Comparison of ENCODE assay signal across 19 cellular contexts in genomic region chr22:50576806-50577696, GRCh38. TPM values are rescaled to one million over a fixed set of nuclear protein-coding genes. Genes with fewer than 3 reads are reported as not detected.
DNase-seq lines count a peak whose midpoint lies in the region; ATAC-seq, FAIRE-seq and TF ChIP-seq lines count a peak whose summit lies in the region.
"Had no signal": no experiment of that assay in that cellular context is flagged by ENCODE, and none has a peak within 500 bp of the region (broad histone marks: within the 10 kb centered on the region; RNA-seq: fewer than 3 reads in every experiment).

No MANE protein-coding gene starts in this region.

- H3K4me1 ChIP-seq in K562 (replicated peaks in 1 of 2; ENCODE audit: control insufficient read depth in 2 of 2, insufficient read depth in 2 of 2, low read length in 2 of 2): peaks cover 4 to 19% of the 10 kb centered on the region in 2 experiments; a peak in 3 of 5 replicates
- H3K4me1 ChIP-seq in psoas muscle: peaks cover 30% of the 10 kb centered on the region
- peaks cover 0 to 26% (median 3%) of the 10 kb centered on the region in 4 donors for H3K4me1 ChIP-seq in Peyer's patch
- H3K4me1 ChIP-seq: neural progenitor cell had no signal

- TF ChIP-seq POLR2A in K562 (conservative IDR thresholded peaks at IDR 0.05) (no peak), Peyer's patch (IDR thresholded peaks at IDR 0.05) (no peak)

- WGBS in K562 (ENCODE audit: insufficient coverage, low coverage, missing lambda C conversion rate): 65% methylated on average over 10 of the region's 18 CpGs
- 59 to 72% (median 66%) methylated on average over 18 of the region's 18 CpGs for WGBS in psoas muscle, 3 donors

- H3K36me3 ChIP-seq in K562 (ENCODE audit: control insufficient read depth, insufficient read depth, low read length): no peaks in the 10 kb centered on the region; the same call in 2 of the 3 replicates
- H3K36me3 ChIP-seq in psoas muscle (ENCODE audit: insufficient read depth in 1 of 2, low read depth in 1 of 2): peaks cover 0 to 59% of the 10 kb centered on the region in 2 donors
- peaks cover 0 to 6% (median 0%) of the 10 kb centered on the region in 3 donors for H3K36me3 ChIP-seq in Peyer's patch
- H3K36me3 ChIP-seq: neural progenitor cell had no signal

- no peak for TF ChIP-seq RAD21 in K562 (CRISPR knock-in tag; conservative IDR thresholded peaks at IDR 0.05 in 1 of 2, IDR thresholded peaks at IDR 0.05 in 1 of 2)

- H3K27ac ChIP-seq in K562 (ENCODE audit: extremely low read depth, low read depth, low read length) (no peak overlapping the region), psoas muscle (peak overlapping the region; percentile 89), Peyer's patch (no peak overlapping the region)
- H3K27ac ChIP-seq: neural progenitor cell had no signal

- DNase-seq in T-helper 1 cell: no peak
- DNase-seq in HT1080 (ENCODE audit: low read depth): peak; percentile 41
- DNase-seq in K562 (ENCODE audit: extremely low read depth in 1 of 4, low spot score in 3 of 4): no peak
- DNase-seq in psoas muscle: no peak
- DNase-seq in middle frontal gyrus (ENCODE audit: extremely low spot score, low spot score): no peak
- DNase-seq in NOMO-1 (lab: John Stamatoyannopoulos, UW; ENCODE audit: unreplicated experiment in 2 of 2): no peak
- DNase-seq in Peyer's patch: no peak
- DNase-seq: activated CD8-positive, alpha-beta memory T cell treated with anti-CD3 and anti-CD28 coated beads for 24 hours; amniotic stem cell; effector memory CD8-positive, alpha-beta T cell; hippocampal formation had no signal

- no peak overlapping the region for H3K4me3 Mint-ChIP-seq in T-helper 1 cell treated with Interleukin-12 subunit alpha and Interleukin-12 subunit beta and Interleukin-4 antibody, amounts not matched to agents 30 μg/mL and 1 μg/mL, for 36 hours
- H3K4me3 Mint-ChIP-seq: central memory CD8-positive, alpha-beta T cell; effector memory CD8-positive, alpha-beta T cell; neural progenitor cell; stimulated activated memory B cell treated with anti-CD40 and anti-IgM and Interleukin-4, amounts not matched to agents 10 μg/mL and 1 μg/mL and 100 μg/mL, for 72 hours had no signal

- no peaks in the 10 kb centered on the region for H3K9me3 Mint-ChIP-seq in T-helper 1 cell treated with Interleukin-12 subunit alpha and Interleukin-12 subunit beta and Interleukin-4 antibody, amounts not matched to agents 30 μg/mL and 1 μg/mL, for 36 hours
- H3K9me3 Mint-ChIP-seq: central memory CD8-positive, alpha-beta T cell; effector memory CD8-positive, alpha-beta T cell; neural progenitor cell; stimulated activated memory B cell treated with anti-CD40 and anti-IgM and Interleukin-4, amounts not matched to agents 10 μg/mL and 1 μg/mL and 100 μg/mL, for 72 hours had no signal

- CTCF ChIA-PET in K562 (lab: Yijun Ruan, JAX; ENCODE audit: low intra/inter-chr PET ratio): interaction anchor here (0.7 to 3.2 kb wide), 4 partner anchors 43 to 115 kb away, joined by 4 to 51 read pairs (median 24); no protein-coding TSS in a partner anchor

- no peak for TF ChIP-seq EP300 in K562 (IDR thresholded peaks at IDR 0.05; ENCODE audit: low read length)

- H3K79me2 ChIP-seq in K562 (ENCODE audit: control insufficient read depth, insufficient read depth, low read length): peaks cover 5% of the 10 kb centered on the region; the same call in 2 of the 3 replicates

- H3K27me3 ChIP-seq in K562 (ENCODE audit: control insufficient read depth in 2 of 2, insufficient read depth in 2 of 2, low read length in 2 of 2): no peaks in the 10 kb centered on the region
- H3K27me3 ChIP-seq in psoas muscle (ENCODE audit: insufficient read depth in 3 of 3, low read length in 2 of 3): no peaks in the 10 kb centered on the region
- H3K27me3 ChIP-seq in Peyer's patch: no peaks in the 10 kb centered on the region
- H3K27me3 ChIP-seq: BLaER1 treated with 17β-estradiol and CSF1 and Interleukin-3, amounts not matched to agents 10 nM and 100 nM; neural progenitor cell had no signal

- ATAC-seq in K562 (no peak), psoas muscle (no peak)
- ATAC-seq: effector memory CD8-positive, alpha-beta T cell; stimulated activated memory B cell treated with anti-CD40 and anti-IgM and Interleukin-4, amounts not matched to agents 10 μg/mL and 1 μg/mL and 100 μg/mL, for 72 hours had no signal

- no peak overlapping the region for H3K4me3 ChIP-seq in K562
- H3K4me3 ChIP-seq in psoas muscle: peak overlapping the region; percentile 72
- H3K4me3 ChIP-seq in Peyer's patch: no peak overlapping the region
- H3K4me3 ChIP-seq: BLaER1 treated with 17β-estradiol and CSF1 and Interleukin-3, amounts not matched to agents 10 nM and 100 nM; neural progenitor cell had no signal

- POLR2A ChIA-PET in K562 (lab: Yijun Ruan, JAX): interaction anchor here (1.1 to 2.0 kb wide), 2 partner anchors 11 to 44 kb away, joined by 4 read pairs; no protein-coding TSS in a partner anchor

- H2AFZ ChIP-seq in K562 (ENCODE audit: low read depth, low read length): no peak overlapping the region
- H2AFZ ChIP-seq: neural progenitor cell had no signal

- in situ Hi-C loops in K562 (cut with MboI): loop anchor here (5.0 kb wide), 1 partner anchor 35 kb away; no protein-coding TSS in a partner anchor

- H3K4me1 Mint-ChIP-seq in T-helper 1 cell treated with Interleukin-12 subunit alpha and Interleukin-12 subunit beta and Interleukin-4 antibody, amounts not matched to agents 30 μg/mL and 1 μg/mL, for 36 hours (ENCODE audit: low read depth): peaks cover 14% of the 10 kb centered on the region
- H3K4me1 Mint-ChIP-seq: neural progenitor cell had no signal

- no TSS peak for BruUV-seq in K562 (replicated peaks; lab: Mats Ljungman, UMichigan)

- H3K4me2 ChIP-seq in K562 (ENCODE audit: insufficient read depth, low read length): no peak overlapping the region
- H3K4me2 ChIP-seq: neural progenitor cell had no signal

- no peak overlapping the region for H3K9ac ChIP-seq in K562 (ENCODE audit: insufficient read depth in 1 of 2, low read depth in 2 of 2, low read length in 2 of 2)
- H3K9ac ChIP-seq: BLaER1 treated with 17β-estradiol and CSF1 and Interleukin-3, amounts not matched to agents 10 nM and 100 nM; neural progenitor cell had no signal

- H3K9me3 ChIP-seq in K562 (replicated peaks; ENCODE audit: control insufficient read depth, insufficient read depth, low read depth, low read length) (no peaks in the 10 kb centered on the region), psoas muscle (no peaks in the 10 kb centered on the region), Peyer's patch (no peaks in the 10 kb centered on the region)
- H3K9me3 ChIP-seq: BLaER1 treated with 17β-estradiol and CSF1 and Interleukin-3, amounts not matched to agents 10 nM and 100 nM had no signal

- no peaks in the 10 kb centered on the region for H3K9me1 ChIP-seq in K562 (ENCODE audit: control insufficient read depth, insufficient read depth, low read length)

- FAIRE-seq in K562 (lab: Jason Lieb, UNC): no peak
- FAIRE-seq: RCC 7860 had no signal

- H3K27me3 Mint-ChIP-seq in T-helper 1 cell treated with Interleukin-12 subunit alpha and Interleukin-12 subunit beta and Interleukin-4 antibody, amounts not matched to agents 30 μg/mL and 1 μg/mL, for 36 hours (ENCODE audit: low read depth): no peaks in the 10 kb centered on the region
- H3K27me3 Mint-ChIP-seq: central memory CD8-positive, alpha-beta T cell; effector memory CD8-positive, alpha-beta T cell; stimulated activated memory B cell treated with anti-CD40 and anti-IgM and Interleukin-4, amounts not matched to agents 10 μg/mL and 1 μg/mL and 100 μg/mL, for 72 hours had no signal

- intact Hi-C loops in K562 (cut with micrococcal nuclease) (loop anchor here (1.0 kb wide), 2 partner anchors 43 to 114 kb away; no protein-coding TSS in a partner anchor), psoas muscle (cut with DNase I) (loop anchor here (5.0 kb wide), 2 partner anchors 45 to 70 kb away; partner anchors contain the start of genes LMF2 (in 2 of the 2) and NCAPH2 (in 2 of the 2))

- peaks cover 9% of the 10 kb centered on the region for H3K36me3 Mint-ChIP-seq in T-helper 1 cell treated with Interleukin-12 subunit alpha and Interleukin-12 subunit beta and Interleukin-4 antibody, amounts not matched to agents 30 μg/mL and 1 μg/mL, for 36 hours (ENCODE audit: low read depth)

- TF ChIP-seq CTCF in K562 (IDR thresholded peaks at IDR 0.05 in 2 of 3, conservative IDR thresholded peaks at IDR 0.05 in 1 of 3; ENCODE audit: insufficient read depth in 2 of 3, low read depth in 1 of 3, low read length in 3 of 3) (no peak), psoas muscle (IDR thresholded peaks at IDR 0.05) (no peak), Peyer's patch (IDR thresholded peaks at IDR 0.05) (no peak)

- peak overlapping the region; percentile 71 for H3K27ac Mint-ChIP-seq in T-helper 1 cell treated with Interleukin-12 subunit alpha and Interleukin-12 subunit beta and Interleukin-4 antibody, amounts not matched to agents 30 μg/mL and 1 μg/mL, for 36 hours
- H3K27ac Mint-ChIP-seq: effector memory CD8-positive, alpha-beta T cell; stimulated activated memory B cell treated with anti-CD40 and anti-IgM and Interleukin-4, amounts not matched to agents 10 μg/mL and 1 μg/mL and 100 μg/mL, for 72 hours had no signal

- H4K20me1 ChIP-seq in K562 (replicated peaks; ENCODE audit: control insufficient read depth, insufficient read depth, low read length): no peaks in the 10 kb centered on the region

RNA-seq across cellular contexts. Expression of gene CPT1B, which starts 1.2 kb away (rescaled TPM):
- total RNA-seq in HT1080 (2014; rRNA removed; shearing (Covaris generic)): 12.5 and 13.4 TPM in 2 replicates
- polyA plus RNA-seq in HT1080 (2015; cell fraction: cytosol; rRNA removed): 4.2 and 4.6 TPM in 2 replicates
- 107 and 133 TPM in 2 replicates for polyA plus RNA-seq in HT1080 (2015; cell fraction: nucleus; rRNA removed)
- 40.5 and 66.3 TPM in 2 replicates for total RNA-seq in K562 (2011; cell fraction: chromatin; rRNA removed; ENCODE audit: low replicate concordance)
- 34.2 and 39.4 TPM in 2 replicates for total RNA-seq in K562 (2011; cell fraction: nucleolus; rRNA removed)
- total RNA-seq in K562 (2011; cell fraction: nucleoplasm; rRNA removed): 24.4 and 31.9 TPM in 2 replicates
- total RNA-seq in K562 (2014; rRNA removed): 1.6 and 1.9 TPM in 2 replicates
- 0.61 and 1.8 TPM in 2 replicates for total RNA-seq in K562 (2014; rRNA removed; fragmentation: Illumina TruSeq; extraction: Trizol)
- total RNA-seq in K562 (2015; rRNA removed; fragmentation: Illumina TruSeq; extraction: Trizol): 2.3 and 3.0 TPM in 2 replicates
- total RNA-seq in K562 (2021): 3.8 and 4.0 TPM in 2 replicates
- polyA plus RNA-seq in K562 (2011; rRNA removed): 3.7 and 7.3 TPM in 2 replicates
- 2.9 and 4.0 TPM in 2 replicates for polyA plus RNA-seq in K562 (2011; cell fraction: cytosol; rRNA removed)
- 59.6 and 64.2 TPM in 2 replicates for polyA plus RNA-seq in K562 (2011; cell fraction: nucleus; rRNA removed)
- polyA plus RNA-seq in K562 (2012): 5.5 and 18.0 TPM in 2 replicates
- 2.0 and 2.6 TPM in 2 replicates for polyA plus RNA-seq in K562 (2014; fragmentation: Illumina TruSeq; extraction: Trizol)
- polyA plus RNA-seq in K562 (2014; fragmentation: Nextera tagmentation; extraction: Ambion mirVana): under 1 TPM; 0.35 to 0.59 TPM
- polyA plus RNA-seq in K562 (2014; rRNA removed): 6.1 and 6.2 TPM in 2 replicates
- polyA minus RNA-seq in K562 (2011; rRNA and poly(A)+ RNA removed): 1.4 and 2.8 TPM in 2 replicates
- polyA minus RNA-seq in K562 (2011; cell fraction: cytosol; rRNA and poly(A)+ RNA removed): 0.76 TPM in 1 of 2 replicates, not detected in the other
- polyA minus RNA-seq in K562 (2011; cell fraction: nucleus; rRNA and poly(A)+ RNA removed): 7.1 and 10.0 TPM in 2 replicates
- 100 to 1,000 TPM in 3 of 4 donors, 10 to 100 TPM in 1; 75.8 to 144 (median 139) TPM for total RNA-seq in psoas muscle
- polyA plus RNA-seq in psoas muscle: 10 to 100 TPM; 57.4 to 87.6 (median 70.8) TPM
- total RNA-seq in Peyer's patch: 100 to 1,000 TPM in 1 of 4 donors, 10 to 100 TPM in 3; 51.2 to 133 (median 56.5) TPM

RNA-seq across cellular contexts. Expression of gene CHKB, which starts 5.6 kb away (rescaled TPM):
- 17.8 and 22.3 TPM in 2 replicates for total RNA-seq in HT1080 (2014; rRNA removed; shearing (Covaris generic))
- polyA plus RNA-seq in HT1080 (2015; cell fraction: cytosol; rRNA removed): 13.8 and 16.3 TPM in 2 replicates
- polyA plus RNA-seq in HT1080 (2015; cell fraction: nucleus; rRNA removed): 128 and 136 TPM in 2 replicates
- 48.4 and 97.8 TPM in 2 replicates for total RNA-seq in K562 (2011; cell fraction: chromatin; rRNA removed; ENCODE audit: low replicate concordance)
- total RNA-seq in K562 (2011; cell fraction: nucleolus; rRNA removed): 53.4 and 65.4 TPM in 2 replicates
- total RNA-seq in K562 (2011; cell fraction: nucleoplasm; rRNA removed): 51.6 and 55.9 TPM in 2 replicates
- total RNA-seq in K562 (2014; rRNA removed): 11.0 and 14.5 TPM in 2 replicates
- total RNA-seq in K562 (2014; rRNA removed; fragmentation: Illumina TruSeq; extraction: Trizol): 7.7 and 10.3 TPM in 2 replicates
- 8.9 and 9.8 TPM in 2 replicates for total RNA-seq in K562 (2015; rRNA removed; fragmentation: Illumina TruSeq; extraction: Trizol)
- total RNA-seq in K562 (2021): 15.2 and 15.9 TPM in 2 replicates
- 16.3 and 24.8 TPM in 2 replicates for polyA plus RNA-seq in K562 (2011; rRNA removed)
- 9.9 and 12.5 TPM in 2 replicates for polyA plus RNA-seq in K562 (2011; cell fraction: cytosol; rRNA removed)
- 89.3 and 120 TPM in 2 replicates for polyA plus RNA-seq in K562 (2011; cell fraction: nucleus; rRNA removed)
- polyA plus RNA-seq in K562 (2012): 10.9 and 32.8 TPM in 2 replicates
- 14.4 and 16.2 TPM in 2 replicates for polyA plus RNA-seq in K562 (2014; fragmentation: Illumina TruSeq; extraction: Trizol)
- 1 to 10 TPM; 2.7 to 5.3 TPM for polyA plus RNA-seq in K562 (2014; fragmentation: Nextera tagmentation; extraction: Ambion mirVana)
- polyA plus RNA-seq in K562 (2014; rRNA removed): 19.0 and 31.0 TPM in 2 replicates
- polyA minus RNA-seq in K562 (2011; rRNA and poly(A)+ RNA removed): 3.2 and 3.7 TPM in 2 replicates
- polyA minus RNA-seq in K562 (2011; cell fraction: cytosol; rRNA and poly(A)+ RNA removed): 1.8 and 4.8 TPM in 2 replicates
- 11.0 and 14.1 TPM in 2 replicates for polyA minus RNA-seq in K562 (2011; cell fraction: nucleus; rRNA and poly(A)+ RNA removed)
- total RNA-seq in psoas muscle: 10 to 100 TPM; 11.5 to 25.2 (median 16.3) TPM
- 10 to 100 TPM; 13.1 to 14.3 (median 13.6) TPM for polyA plus RNA-seq in psoas muscle
- total RNA-seq in Peyer's patch: 100 to 1,000 TPM; 111 to 278 (median 156) TPM

RNA-seq across cellular contexts. Expression of gene SYCE3, which starts 14.3 kb away (rescaled TPM):
- total RNA-seq in HT1080 (2014; rRNA removed; shearing (Covaris generic)): not detected in 2 replicates
- polyA plus RNA-seq in HT1080 (2015; cell fraction: cytosol; rRNA removed): 2.7 and 5.4 TPM in 2 replicates
- polyA plus RNA-seq in HT1080 (2015; cell fraction: nucleus; rRNA removed): 1.2 TPM in 1 of 2 replicates, not detected in the other
- not detected in 2 replicates for total RNA-seq in K562 (2011; cell fraction: chromatin; rRNA removed; ENCODE audit: low replicate concordance)
- not detected in 2 replicates for total RNA-seq in K562 (2011; cell fraction: nucleolus; rRNA removed)
- not detected in 2 replicates for total RNA-seq in K562 (2011; cell fraction: nucleoplasm; rRNA removed)
- total RNA-seq in K562 (2014; rRNA removed) (not detected in 2 replicates), K562 (2014; rRNA removed; fragmentation: Illumina TruSeq; extraction: Trizol) (not detected in 2 replicates), K562 (2015; rRNA removed; fragmentation: Illumina TruSeq; extraction: Trizol) (not detected in 2 replicates), K562 (2021) (not detected in 2 replicates), psoas muscle (not detected), Peyer's patch (not detected)
- polyA plus RNA-seq in K562 (2011; rRNA removed) (not detected in 2 replicates), K562 (2014; fragmentation: Illumina TruSeq; extraction: Trizol) (not detected in 2 replicates), K562 (2014; fragmentation: Nextera tagmentation; extraction: Ambion mirVana) (under 1 TPM in 1 of 2 experiments, not detected in 1; 0.56 TPM), K562 (2014; rRNA removed) (not detected in 2 replicates), psoas muscle (not detected)
- 1.8 TPM in 1 of 2 replicates, not detected in the other for polyA plus RNA-seq in K562 (2011; cell fraction: cytosol; rRNA removed)
- polyA plus RNA-seq in K562 (2011; cell fraction: nucleus; rRNA removed): 0.38 TPM in 1 of 2 replicates, not detected in the other
- polyA plus RNA-seq in K562 (2012): 0.23 and 1.1 TPM in 2 replicates
- polyA minus RNA-seq in K562 (2011; rRNA and poly(A)+ RNA removed): not detected in 2 replicates
- polyA minus RNA-seq in K562 (2011; cell fraction: cytosol; rRNA and poly(A)+ RNA removed): not detected in 2 replicates
- not detected in 2 replicates for polyA minus RNA-seq in K562 (2011; cell fraction: nucleus; rRNA and poly(A)+ RNA removed)
- total RNA-seq: M059J, renal cortical epithelial cell had no signal

RNA-seq across cellular contexts. Expression of gene MAPK8IP2, which starts 23.5 kb away (rescaled TPM):
- total RNA-seq in HT1080 (2014; rRNA removed; shearing (Covaris generic)): 0.37 and 0.47 TPM in 2 replicates
- 0.19 and 0.20 TPM in 2 replicates for polyA plus RNA-seq in HT1080 (2015; cell fraction: cytosol; rRNA removed)
- 0.20 and 0.57 TPM in 2 replicates for polyA plus RNA-seq in HT1080 (2015; cell fraction: nucleus; rRNA removed)
- total RNA-seq in K562 (2011; cell fraction: chromatin; rRNA removed; ENCODE audit: low replicate concordance): 0.12 TPM in 1 of 2 replicates, not detected in the other
- total RNA-seq in K562 (2011; cell fraction: nucleolus; rRNA removed): 0.13 and 0.17 TPM in 2 replicates
- 0.07 and 0.23 TPM in 2 replicates for total RNA-seq in K562 (2011; cell fraction: nucleoplasm; rRNA removed)
- total RNA-seq in K562 (2014; rRNA removed): 0.18 and 0.45 TPM in 2 replicates
- 0.04 TPM in 1 of 2 replicates, not detected in the other for total RNA-seq in K562 (2014; rRNA removed; fragmentation: Illumina TruSeq; extraction: Trizol)
- 0.04 and 0.07 TPM in 2 replicates for total RNA-seq in K562 (2015; rRNA removed; fragmentation: Illumina TruSeq; extraction: Trizol)
- total RNA-seq in K562 (2021): 0.29 and 0.47 TPM in 2 replicates
- 0.01 and 0.07 TPM in 2 replicates for polyA plus RNA-seq in K562 (2011; rRNA removed)
- polyA plus RNA-seq in K562 (2011; cell fraction: cytosol; rRNA removed): 0.07 and 0.18 TPM in 2 replicates
- 0.13 and 0.14 TPM in 2 replicates for polyA plus RNA-seq in K562 (2011; cell fraction: nucleus; rRNA removed)
- polyA plus RNA-seq in K562 (2012): 0.17 and 0.36 TPM in 2 replicates
- 0.03 and 0.17 TPM in 2 replicates for polyA plus RNA-seq in K562 (2014; fragmentation: Illumina TruSeq; extraction: Trizol)
- not detected for polyA plus RNA-seq in K562 (2014; fragmentation: Nextera tagmentation; extraction: Ambion mirVana)
- 0.12 and 0.18 TPM in 2 replicates for polyA plus RNA-seq in K562 (2014; rRNA removed)
- polyA minus RNA-seq in K562 (2011; rRNA and poly(A)+ RNA removed): not detected in 2 replicates
- 0.36 TPM in 1 of 2 replicates, not detected in the other for polyA minus RNA-seq in K562 (2011; cell fraction: cytosol; rRNA and poly(A)+ RNA removed)
- polyA minus RNA-seq in K562 (2011; cell fraction: nucleus; rRNA and poly(A)+ RNA removed): under 0.01 TPM in 1 of 2 replicates, not detected in the other
- total RNA-seq in psoas muscle: under 1 TPM; 0.12 to 0.34 (median 0.17) TPM
- polyA plus RNA-seq in psoas muscle: under 1 TPM; 0.13 to 0.22 (median 0.15) TPM
- 1 to 10 TPM in 1 of 4 donors, under 1 TPM in 2, not detected in 1; 0.66 to 1.2 (median 0.83) TPM for total RNA-seq in Peyer's patch

RNA-seq across cellular contexts. Expression of gene KLHDC7B, which starts 31.4 kb away (rescaled TPM):
- total RNA-seq in HT1080 (2014; rRNA removed; shearing (Covaris generic)): not detected in 2 replicates
- polyA plus RNA-seq in HT1080 (2015; cell fraction: cytosol; rRNA removed): 0.11 TPM in 1 of 2 replicates, not detected in the other
- 0.06 and 0.50 TPM in 2 replicates for polyA plus RNA-seq in HT1080 (2015; cell fraction: nucleus; rRNA removed)
- total RNA-seq in K562 (2011; cell fraction: chromatin; rRNA removed; ENCODE audit: low replicate concordance): 0.14 and 0.28 TPM in 2 replicates
- 0.17 and 0.39 TPM in 2 replicates for total RNA-seq in K562 (2011; cell fraction: nucleolus; rRNA removed)
- 0.22 and 0.31 TPM in 2 replicates for total RNA-seq in K562 (2011; cell fraction: nucleoplasm; rRNA removed)
- total RNA-seq in K562 (2014; rRNA removed): 0.05 and 0.08 TPM in 2 replicates
- not detected in 2 replicates for total RNA-seq in K562 (2014; rRNA removed; fragmentation: Illumina TruSeq; extraction: Trizol)
- 0.04 TPM in 2 replicates for total RNA-seq in K562 (2015; rRNA removed; fragmentation: Illumina TruSeq; extraction: Trizol)
- 0.22 TPM in 2 replicates for total RNA-seq in K562 (2021)
- polyA plus RNA-seq in K562 (2011; rRNA removed): 0.09 TPM in 1 of 2 replicates, not detected in the other
- 0.03 and 0.06 TPM in 2 replicates for polyA plus RNA-seq in K562 (2011; cell fraction: cytosol; rRNA removed)
- 0.11 and 0.27 TPM in 2 replicates for polyA plus RNA-seq in K562 (2011; cell fraction: nucleus; rRNA removed)
- polyA plus RNA-seq in K562 (2012): 0.52 and 46.0 TPM in 2 replicates
- 0.04 and 0.22 TPM in 2 replicates for polyA plus RNA-seq in K562 (2014; fragmentation: Illumina TruSeq; extraction: Trizol)
- polyA plus RNA-seq in K562 (2014; fragmentation: Nextera tagmentation; extraction: Ambion mirVana): not detected
- 0.07 and 0.15 TPM in 2 replicates for polyA plus RNA-seq in K562 (2014; rRNA removed)
- polyA minus RNA-seq in K562 (2011; rRNA and poly(A)+ RNA removed): 0.03 TPM in 1 of 2 replicates, not detected in the other
- polyA minus RNA-seq in K562 (2011; cell fraction: cytosol; rRNA and poly(A)+ RNA removed): 0.36 TPM in 1 of 2 replicates, not detected in the other
- 0.13 TPM in 1 of 2 replicates, not detected in the other for polyA minus RNA-seq in K562 (2011; cell fraction: nucleus; rRNA and poly(A)+ RNA removed)
- total RNA-seq in psoas muscle: under 1 TPM in 1 of 4 donors, not detected in 3; 0.11 TPM
- polyA plus RNA-seq in psoas muscle: under 1 TPM in 2 of 3 donors, not detected in 1; 0.01 TPM
- total RNA-seq in Peyer's patch: 1 to 10 TPM in 1 of 4 donors, not detected in 3; 1.1 TPM
